Comparison of ENCODE assay signal across 8 cellular contexts in genomic region chr6:108556864-108557493, GRCh38. TPM values are rescaled to one million over a fixed set of nuclear protein-coding genes. Genes with fewer than 3 reads are reported as not detected.
DNase-seq lines count a peak whose midpoint lies in the region; ATAC-seq and TF ChIP-seq lines count a peak whose summit lies in the region.

No MANE protein-coding gene starts in this region.

- no peak for TF ChIP-seq POLR2A in testis (IDR thresholded peaks at IDR 0.05)

- peaks cover 2% of the 10 kb centered on the region for H3K36me3 Mint-ChIP-seq in activated CD4-positive, alpha-beta T cell treated with anti-CD3 and anti-CD28 coated beads for 36 hours (ENCODE audit: low read depth)
- H3K36me3 Mint-ChIP-seq in activated naive CD4-positive, alpha-beta T cell treated with anti-CD3 and anti-CD28 coated beads, Interleukin-2, amount 50 U/mL, for 72 hours = peaks cover 0 to 2% of the 10 kb centered on the region in 2 donors

- peak overlapping the region; percentile 87 to 98 for H3K4me3 ChIP-seq in testis

- H3K27me3 ChIP-seq in testis = no peaks in the 10 kb centered on the region

- H3K9me3 Mint-ChIP-seq in activated CD4-positive, alpha-beta T cell treated with anti-CD3 and anti-CD28 coated beads for 36 hours (ENCODE audit: low read depth) = no peaks in the 10 kb centered on the region
- no peaks in the 10 kb centered on the region for H3K9me3 Mint-ChIP-seq in activated naive CD4-positive, alpha-beta T cell treated with anti-CD3 and anti-CD28 coated beads, Interleukin-2, amount 50 U/mL, for 72 hours

- H3K9me3 ChIP-seq in testis = no peaks in the 10 kb centered on the region

- ATAC-seq in activated CD4-positive, alpha-beta T cell treated with anti-CD3 and anti-CD28 coated beads for 36 hours = no peak
- no peak for ATAC-seq in activated naive CD4-positive, alpha-beta T cell treated with anti-CD3 and anti-CD28 coated beads, Interleukin-2, amount 50 U/mL, for 72 hours
- ATAC-seq in GM21786 (IDR thresholded peaks at IDR 0.05; ENCODE audit: unreplicated experiment) = no peak
- ATAC-seq in HG03521 (IDR thresholded peaks at IDR 0.05; ENCODE audit: unreplicated experiment) = no peak

- peaks cover 4% of the 10 kb centered on the region for H3K27me3 Mint-ChIP-seq in activated CD4-positive, alpha-beta T cell treated with anti-CD3 and anti-CD28 coated beads for 36 hours

- no peak for TF ChIP-seq CTCF in testis (IDR thresholded peaks at IDR 0.05)

- CTCF ChIA-PET in activated CD4-positive, alpha-beta T cell treated with anti-CD3 and anti-CD28 coated beads for 36 hours (lab: Charles Lee) = interaction anchor here (0.5 to 4.2 kb wide), 6 partner anchors 15 to 517 kb away, joined by 3 to 16 read pairs (median 4); partner anchors contain the start of gene SNX3

- H3K4me3 Mint-ChIP-seq in activated CD4-positive, alpha-beta T cell treated with anti-CD3 and anti-CD28 coated beads for 36 hours = peak overlapping the region; percentile 83

- peaks cover 12% of the 10 kb centered on the region for H3K4me1 ChIP-seq in testis

- no peak for DNase-seq in activated CD4-positive, alpha-beta T cell treated with anti-CD3 and anti-CD28 coated beads for 36 hours
- DNase-seq in activated CD4-positive, alpha-beta T cell treated with anti-CD3 and anti-CD28 coated beads for 1 hour = no peak
- no peak for DNase-seq in activated naive CD4-positive, alpha-beta T cell treated with anti-CD3 and anti-CD28 coated beads, Interleukin-2, amount 50 U/mL, for 72 hours (ENCODE audit: low spot score in 2 of 2)
- DNase-seq in iris pigment epithelial cell (ENCODE audit: low read depth) (peak; percentile 76), testis (peak; percentile 49), NCI-H2107 treated with DMSO at 0.1 percent for 48 hours (lab: John Stamatoyannopoulos, UW; ENCODE audit: unreplicated experiment) (no peak)

- intact Hi-C loops in activated CD4-positive, alpha-beta T cell treated with anti-CD3 and anti-CD28 coated beads for 36 hours (cut with DNase I, micrococcal nuclease) = loop anchor here (5.0 to 10.0 kb wide), 7 partner anchors 225 to 1100 kb away; partner anchors contain the start of genes PDSS2 (in 1 of the 2) and SCML4 (in 1 of the 2)
- intact Hi-C loops in testis (cut with DNase I; ENCODE audit: low total_unique reads) = loop anchor here (10.0 kb wide), 1 partner anchor 228 kb away; no protein-coding TSS in a partner anchor

- peak overlapping the region; percentile 20 for H3K27ac Mint-ChIP-seq in activated CD4-positive, alpha-beta T cell treated with anti-CD3 and anti-CD28 coated beads for 36 hours
- H3K27ac Mint-ChIP-seq in activated naive CD4-positive, alpha-beta T cell treated with anti-CD3 and anti-CD28 coated beads, Interleukin-2, amount 50 U/mL, for 72 hours = peak overlapping the region; percentile 22 to 61

- H3K27ac ChIP-seq in testis = peak overlapping the region; percentile 94 to 100

- no peaks in the 10 kb centered on the region for H3K36me3 ChIP-seq in testis (ENCODE audit: low read depth, missing control alignments)

- POLR2A ChIA-PET in activated CD4-positive, alpha-beta T cell treated with anti-CD3 and anti-CD28 coated beads for 36 hours (lab: Charles Lee) = interaction anchor here (1.1 kb wide), 1 partner anchor 925 kb away, joined by 3 read pairs; no protein-coding TSS in a partner anchor

- H3K4me1 Mint-ChIP-seq in activated CD4-positive, alpha-beta T cell treated with anti-CD3 and anti-CD28 coated beads for 36 hours = peaks cover 6% of the 10 kb centered on the region

- 18 to 28% methylated on average over 16 of the region's 16 CpGs for whole genome bisulfite sequencing in testis, 2 donors

RNA-seq across cellular contexts. Expression of gene FOXO3, which starts 3.7 kb away (rescaled TPM):
- 1 to 10 TPM; 7.4 to 9.0 TPM for total RNA-seq in activated CD4-positive, alpha-beta T cell treated with anti-CD3 and anti-CD28 coated beads for 36 hours
- 1 to 10 TPM; 2.1 to 4.8 TPM for total RNA-seq in activated naive CD4-positive, alpha-beta T cell treated with anti-CD3 and anti-CD28 coated beads, Interleukin-2, amount 50 U/mL, for 72 hours
- 100 to 1,000 TPM in 1 of 2 donors, 10 to 100 TPM in 1; 81.5 to 112 TPM for total RNA-seq in testis
- 27.5 TPM for polyA plus RNA-seq in testis (ENCODE audit: insufficient read depth, low read depth, low replicate concordance)

Comparison
In these comparisons a context has a peak if more than half of its experiments do, and no peak if none do; other contexts are left out.
1. DNase-seq: peak in iris pigment epithelial cell (single experiment) and testis (single experiment); none in activated CD4-positive, alpha-beta T cell treated with anti-CD3 and anti-CD28 coated beads for 36 hours (single experiment), activated CD4-positive, alpha-beta T cell treated with anti-CD3 and anti-CD28 coated beads for 1 hour (single experiment), activated naive CD4-positive, alpha-beta T cell treated with anti-CD3 and anti-CD28 coated beads, Interleukin-2, amount 50 U/mL, for 72 hours (0 of 2) and NCI-H2107 treated with DMSO at 0.1 percent for 48 hours (single experiment).
2. RNA of gene FOXO3, which starts 3.7 kb away (total RNA-seq): 81.5 to 112 TPM in testis; 7.4 to 9.0 TPM in activated CD4-positive, alpha-beta T cell treated with anti-CD3 and anti-CD28 coated beads for 36 hours and 2.1 to 4.8 TPM in activated naive CD4-positive, alpha-beta T cell treated with anti-CD3 and anti-CD28 coated beads, Interleukin-2, amount 50 U/mL, for 72 hours; every median in the first group is over 4 times any median in the second.